Comparison of ENCODE assay signal across 17 cellular contexts in the genomic region with DNA sequence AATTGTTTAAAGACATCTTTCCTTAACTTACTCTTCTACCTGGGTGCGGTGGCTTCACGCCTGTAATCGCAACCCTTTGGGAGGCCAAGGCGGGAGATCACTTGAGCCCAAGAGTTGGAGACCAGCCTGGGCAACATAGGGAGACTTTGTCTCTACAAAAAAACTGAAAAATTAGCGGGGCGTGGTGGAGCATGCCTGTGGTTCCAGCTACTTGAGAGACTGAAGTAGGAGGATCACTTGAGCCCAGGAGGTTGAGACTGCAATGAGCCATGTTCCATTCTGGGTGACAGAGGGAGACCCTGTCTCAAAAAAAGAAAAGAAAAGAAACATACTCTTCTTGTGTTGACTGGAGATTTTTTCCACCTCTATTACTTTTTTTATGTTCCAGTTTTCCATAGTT.
"Had no signal": no experiment of that assay in that cellular context is flagged by ENCODE, and none has a peak within 500 bp of the region (broad histone marks: within the 10 kb centered on the region; RNA-seq: fewer than 3 reads in every experiment).

No MANE protein-coding gene starts in this region.

- H3K9me3 ChIP-seq: ascending aorta, colonic mucosa, heart left ventricle had no signal

- DNase-seq: activated CD4-positive, alpha-beta memory T cell treated with anti-CD3 and anti-CD28 coated beads, Interleukin-2, amount 10 ng/mL, durations not matched to agents 7 days and 5 days; activated CD4-positive, alpha-beta T cell treated with anti-CD3 and anti-CD28 coated beads for 1 hour; activated CD8-positive, alpha-beta memory T cell treated with anti-CD3 and anti-CD28 coated beads, Interleukin-2, amount 50 U/mL, for 4 hours; activated naive CD4-positive, alpha-beta T cell; colonic mucosa; heart left ventricle; left ventricle myocardium superior; naive B cell; posterior cingulate gyrus; stimulated activated CD4-positive, alpha-beta T cell treated with anti-CD3 and anti-CD28 coated beads, Interleukin-1b, Interleukin-23, amount 100 ng/mL, for 48 hours; stimulated activated naive B cell treated with anti-CD40 and anti-IgM and Interleukin-4, amounts not matched to agents 10 μg/mL and 1 μg/mL and 100 μg/mL, for 72 hours; substantia nigra; SW 1271 had no signal

- H3K4me3 Mint-ChIP-seq: activated CD4-positive, alpha-beta memory T cell treated with anti-CD3 and anti-CD28 coated beads, Interleukin-2, amount 10 ng/mL, durations not matched to agents 7 days and 5 days; naive B cell; stimulated activated naive B cell treated with anti-CD40 and anti-IgM and Interleukin-4, amounts not matched to agents 10 μg/mL and 1 μg/mL and 100 μg/mL, for 72 hours; type B pancreatic cell had no signal

- H3K27ac ChIP-seq: ascending aorta, colonic mucosa, foreskin keratinocyte had no signal

- H3K27me3 Mint-ChIP-seq: activated CD4-positive, alpha-beta memory T cell treated with anti-CD3 and anti-CD28 coated beads, Interleukin-2, amount 10 ng/mL, durations not matched to agents 7 days and 5 days; naive B cell; stimulated activated naive B cell treated with anti-CD40 and anti-IgM and Interleukin-4, amounts not matched to agents 10 μg/mL and 1 μg/mL and 100 μg/mL, for 72 hours; type B pancreatic cell had no signal

- H3K4me3 ChIP-seq: ascending aorta, colonic mucosa had no signal

- H3K27ac Mint-ChIP-seq: activated CD4-positive, alpha-beta memory T cell treated with anti-CD3 and anti-CD28 coated beads, Interleukin-2, amount 10 ng/mL, durations not matched to agents 7 days and 5 days; stimulated activated naive B cell treated with anti-CD40 and anti-IgM and Interleukin-4, amounts not matched to agents 10 μg/mL and 1 μg/mL and 100 μg/mL, for 72 hours; type B pancreatic cell had no signal

- FAIRE-seq: endothelial cell of umbilical vein had no signal

- H3K9me3 Mint-ChIP-seq: activated CD4-positive, alpha-beta memory T cell treated with anti-CD3 and anti-CD28 coated beads, Interleukin-2, amount 10 ng/mL, durations not matched to agents 7 days and 5 days; naive B cell; stimulated activated naive B cell treated with anti-CD40 and anti-IgM and Interleukin-4, amounts not matched to agents 10 μg/mL and 1 μg/mL and 100 μg/mL, for 72 hours; type B pancreatic cell had no signal

- ATAC-seq: stimulated activated naive B cell treated with anti-CD40 and anti-IgM and Interleukin-4, amounts not matched to agents 10 μg/mL and 1 μg/mL and 100 μg/mL, for 72 hours had no signal

- H3K36me3 ChIP-seq: ascending aorta, colonic mucosa, heart left ventricle had no signal

- H3K4me1 Mint-ChIP-seq: activated CD4-positive, alpha-beta memory T cell treated with anti-CD3 and anti-CD28 coated beads, Interleukin-2, amount 10 ng/mL, durations not matched to agents 7 days and 5 days had no signal

- H3K4me1 ChIP-seq: colonic mucosa had no signal

- H3K27me3 ChIP-seq: ascending aorta, colonic mucosa, foreskin keratinocyte, heart left ventricle had no signal
